Comparison of ENCODE assay signal across 17 cellular contexts in genomic region chr7:93350338-93350737, GRCh38.
"Had no signal": no experiment of that assay in that cellular context is flagged by ENCODE, and none has a peak within 500 bp of the region (broad histone marks: within the 10 kb centered on the region; RNA-seq: fewer than 3 reads in every experiment).

No MANE protein-coding gene starts in this region.

- DNase-seq: activated CD4-positive, alpha-beta memory T cell treated with anti-CD3 and anti-CD28 coated beads, Interleukin-2, amount 10 ng/mL, durations not matched to agents 7 days and 5 days; activated CD4-positive, alpha-beta T cell treated with anti-CD3 and anti-CD28 coated beads for 48 hours; activated CD4-positive, CD25-positive, alpha-beta regulatory T cell; activated effector memory CD4-positive, alpha-beta T cell treated with Interleukin-2 at 50 U/mL for 16 hours; activated T-cell treated with anti-CD3 and anti-CD28 coated beads, Interleukin-2, amount 50 U/mL, for 1 hour; effector CD4-positive, alpha-beta T cell; erythroblast; foreskin fibroblast; left ventricle myocardium inferior; midbrain; nephron progenitor cell; pancreas; psoas muscle; right cardiac atrium; stimulated activated CD4-positive, alpha-beta T cell treated with anti-CD3 and anti-CD28 coated beads, Interleukin-4, amount 100 ng/mL, for 24 hours; stimulated activated naive CD8-positive, alpha-beta T cell treated with anti-CD3 and anti-CD28 coated beads, Interleukin-15, amount 100 ng/mL, for 72 hours; tibial artery had no signal

- H3K27ac Mint-ChIP-seq: activated CD4-positive, alpha-beta memory T cell treated with anti-CD3 and anti-CD28 coated beads, Interleukin-2, amount 10 ng/mL, durations not matched to agents 7 days and 5 days; nephron progenitor cell; stimulated activated naive CD8-positive, alpha-beta T cell treated with anti-CD3 and anti-CD28 coated beads, Interleukin-15, amount 100 ng/mL, for 72 hours had no signal

- H3K4me1 Mint-ChIP-seq: nephron progenitor cell; stimulated activated naive CD8-positive, alpha-beta T cell treated with anti-CD3 and anti-CD28 coated beads, Interleukin-15, amount 100 ng/mL, for 72 hours had no signal

- H3K9me3 Mint-ChIP-seq: activated CD4-positive, alpha-beta memory T cell treated with anti-CD3 and anti-CD28 coated beads, Interleukin-2, amount 10 ng/mL, durations not matched to agents 7 days and 5 days; stimulated activated naive CD8-positive, alpha-beta T cell treated with anti-CD3 and anti-CD28 coated beads, Interleukin-15, amount 100 ng/mL, for 72 hours had no signal

- H3K4me3 Mint-ChIP-seq: activated CD4-positive, alpha-beta memory T cell treated with anti-CD3 and anti-CD28 coated beads, Interleukin-2, amount 10 ng/mL, durations not matched to agents 7 days and 5 days; nephron progenitor cell; stimulated activated naive CD8-positive, alpha-beta T cell treated with anti-CD3 and anti-CD28 coated beads, Interleukin-15, amount 100 ng/mL, for 72 hours had no signal

- ATAC-seq: pancreas; psoas muscle; right cardiac atrium; stimulated activated naive CD8-positive, alpha-beta T cell treated with anti-CD3 and anti-CD28 coated beads, Interleukin-15, amount 100 ng/mL, for 72 hours had no signal

- H3K27me3 Mint-ChIP-seq: activated CD4-positive, alpha-beta memory T cell treated with anti-CD3 and anti-CD28 coated beads, Interleukin-2, amount 10 ng/mL, durations not matched to agents 7 days and 5 days; stimulated activated naive CD8-positive, alpha-beta T cell treated with anti-CD3 and anti-CD28 coated beads, Interleukin-15, amount 100 ng/mL, for 72 hours had no signal
